ENCODE assay signal across 2 cellular contexts in the genomic region with DNA sequence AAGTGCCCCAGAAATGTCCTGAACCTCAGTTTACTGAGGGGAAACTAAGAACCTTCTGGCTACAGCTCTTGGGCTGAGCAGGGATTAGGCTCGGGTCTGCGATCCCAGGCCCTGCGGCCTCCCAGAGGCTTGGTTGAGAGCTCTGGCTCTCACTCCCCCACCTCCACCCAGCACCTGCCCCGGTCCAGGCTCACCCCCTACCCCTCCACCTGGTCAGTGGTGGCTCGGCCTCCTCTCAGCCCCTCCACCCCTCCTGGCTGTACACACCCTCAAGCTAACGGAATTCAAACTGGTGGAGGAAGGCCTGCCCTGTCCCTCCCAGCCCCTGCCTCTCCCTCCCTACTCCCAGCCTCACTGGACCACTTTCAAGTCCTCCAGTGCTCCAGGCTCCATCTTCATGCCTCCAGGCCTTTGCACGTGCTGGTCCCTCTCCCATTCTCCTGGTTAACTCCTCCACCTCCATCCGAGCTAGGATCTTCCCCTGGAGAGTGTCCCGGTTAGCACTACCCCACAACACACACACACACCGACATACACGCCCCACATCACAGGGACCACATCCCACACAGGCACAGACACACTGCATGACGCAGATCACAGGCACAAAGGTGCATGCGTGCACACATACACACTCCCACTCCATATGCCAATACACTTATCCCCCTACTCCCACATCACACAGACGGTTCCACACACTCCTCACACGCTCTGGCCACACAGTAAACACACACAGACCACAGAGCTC.
TF ChIP-seq lines count a peak whose summit lies in the region.

No MANE protein-coding gene starts in this region.

TF ChIP-seq in GM23338, 12 proteins besides CTCF, POLR2A, EP300 and RAD21 (continues in another document):
- TF ChIP-seq, protein P1, sequence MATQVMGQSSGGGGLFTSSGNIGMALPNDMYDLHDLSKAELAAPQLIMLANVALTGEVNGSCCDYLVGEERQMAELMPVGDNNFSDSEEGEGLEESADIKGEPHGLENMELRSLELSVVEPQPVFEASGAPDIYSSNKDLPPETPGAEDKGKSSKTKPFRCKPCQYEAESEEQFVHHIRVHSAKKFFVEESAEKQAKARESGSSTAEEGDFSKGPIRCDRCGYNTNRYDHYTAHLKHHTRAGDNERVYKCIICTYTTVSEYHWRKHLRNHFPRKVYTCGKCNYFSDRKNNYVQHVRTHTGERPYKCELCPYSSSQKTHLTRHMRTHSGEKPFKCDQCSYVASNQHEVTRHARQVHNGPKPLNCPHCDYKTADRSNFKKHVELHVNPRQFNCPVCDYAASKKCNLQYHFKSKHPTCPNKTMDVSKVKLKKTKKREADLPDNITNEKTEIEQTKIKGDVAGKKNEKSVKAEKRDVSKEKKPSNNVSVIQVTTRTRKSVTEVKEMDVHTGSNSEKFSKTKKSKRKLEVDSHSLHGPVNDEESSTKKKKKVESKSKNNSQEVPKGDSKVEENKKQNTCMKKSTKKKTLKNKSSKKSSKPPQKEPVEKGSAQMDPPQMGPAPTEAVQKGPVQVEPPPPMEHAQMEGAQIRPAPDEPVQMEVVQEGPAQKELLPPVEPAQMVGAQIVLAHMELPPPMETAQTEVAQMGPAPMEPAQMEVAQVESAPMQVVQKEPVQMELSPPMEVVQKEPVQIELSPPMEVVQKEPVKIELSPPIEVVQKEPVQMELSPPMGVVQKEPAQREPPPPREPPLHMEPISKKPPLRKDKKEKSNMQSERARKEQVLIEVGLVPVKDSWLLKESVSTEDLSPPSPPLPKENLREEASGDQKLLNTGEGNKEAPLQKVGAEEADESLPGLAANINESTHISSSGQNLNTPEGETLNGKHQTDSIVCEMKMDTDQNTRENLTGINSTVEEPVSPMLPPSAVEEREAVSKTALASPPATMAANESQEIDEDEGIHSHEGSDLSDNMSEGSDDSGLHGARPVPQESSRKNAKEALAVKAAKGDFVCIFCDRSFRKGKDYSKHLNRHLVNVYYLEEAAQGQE (IDR thresholded peaks at IDR 0.05; ENCODE audit: unreplicated experiment) = no peak
- TF ChIP-seq NANOG (IDR thresholded peaks at IDR 0.05; ENCODE audit: borderline replicate concordance) = no peak
- TF ChIP-seq ZNF331 (CRISPR knock-in tag; IDR thresholded peaks at IDR 0.05; ENCODE audit: low read depth) = no peak
- TF ChIP-seq, protein P2, sequence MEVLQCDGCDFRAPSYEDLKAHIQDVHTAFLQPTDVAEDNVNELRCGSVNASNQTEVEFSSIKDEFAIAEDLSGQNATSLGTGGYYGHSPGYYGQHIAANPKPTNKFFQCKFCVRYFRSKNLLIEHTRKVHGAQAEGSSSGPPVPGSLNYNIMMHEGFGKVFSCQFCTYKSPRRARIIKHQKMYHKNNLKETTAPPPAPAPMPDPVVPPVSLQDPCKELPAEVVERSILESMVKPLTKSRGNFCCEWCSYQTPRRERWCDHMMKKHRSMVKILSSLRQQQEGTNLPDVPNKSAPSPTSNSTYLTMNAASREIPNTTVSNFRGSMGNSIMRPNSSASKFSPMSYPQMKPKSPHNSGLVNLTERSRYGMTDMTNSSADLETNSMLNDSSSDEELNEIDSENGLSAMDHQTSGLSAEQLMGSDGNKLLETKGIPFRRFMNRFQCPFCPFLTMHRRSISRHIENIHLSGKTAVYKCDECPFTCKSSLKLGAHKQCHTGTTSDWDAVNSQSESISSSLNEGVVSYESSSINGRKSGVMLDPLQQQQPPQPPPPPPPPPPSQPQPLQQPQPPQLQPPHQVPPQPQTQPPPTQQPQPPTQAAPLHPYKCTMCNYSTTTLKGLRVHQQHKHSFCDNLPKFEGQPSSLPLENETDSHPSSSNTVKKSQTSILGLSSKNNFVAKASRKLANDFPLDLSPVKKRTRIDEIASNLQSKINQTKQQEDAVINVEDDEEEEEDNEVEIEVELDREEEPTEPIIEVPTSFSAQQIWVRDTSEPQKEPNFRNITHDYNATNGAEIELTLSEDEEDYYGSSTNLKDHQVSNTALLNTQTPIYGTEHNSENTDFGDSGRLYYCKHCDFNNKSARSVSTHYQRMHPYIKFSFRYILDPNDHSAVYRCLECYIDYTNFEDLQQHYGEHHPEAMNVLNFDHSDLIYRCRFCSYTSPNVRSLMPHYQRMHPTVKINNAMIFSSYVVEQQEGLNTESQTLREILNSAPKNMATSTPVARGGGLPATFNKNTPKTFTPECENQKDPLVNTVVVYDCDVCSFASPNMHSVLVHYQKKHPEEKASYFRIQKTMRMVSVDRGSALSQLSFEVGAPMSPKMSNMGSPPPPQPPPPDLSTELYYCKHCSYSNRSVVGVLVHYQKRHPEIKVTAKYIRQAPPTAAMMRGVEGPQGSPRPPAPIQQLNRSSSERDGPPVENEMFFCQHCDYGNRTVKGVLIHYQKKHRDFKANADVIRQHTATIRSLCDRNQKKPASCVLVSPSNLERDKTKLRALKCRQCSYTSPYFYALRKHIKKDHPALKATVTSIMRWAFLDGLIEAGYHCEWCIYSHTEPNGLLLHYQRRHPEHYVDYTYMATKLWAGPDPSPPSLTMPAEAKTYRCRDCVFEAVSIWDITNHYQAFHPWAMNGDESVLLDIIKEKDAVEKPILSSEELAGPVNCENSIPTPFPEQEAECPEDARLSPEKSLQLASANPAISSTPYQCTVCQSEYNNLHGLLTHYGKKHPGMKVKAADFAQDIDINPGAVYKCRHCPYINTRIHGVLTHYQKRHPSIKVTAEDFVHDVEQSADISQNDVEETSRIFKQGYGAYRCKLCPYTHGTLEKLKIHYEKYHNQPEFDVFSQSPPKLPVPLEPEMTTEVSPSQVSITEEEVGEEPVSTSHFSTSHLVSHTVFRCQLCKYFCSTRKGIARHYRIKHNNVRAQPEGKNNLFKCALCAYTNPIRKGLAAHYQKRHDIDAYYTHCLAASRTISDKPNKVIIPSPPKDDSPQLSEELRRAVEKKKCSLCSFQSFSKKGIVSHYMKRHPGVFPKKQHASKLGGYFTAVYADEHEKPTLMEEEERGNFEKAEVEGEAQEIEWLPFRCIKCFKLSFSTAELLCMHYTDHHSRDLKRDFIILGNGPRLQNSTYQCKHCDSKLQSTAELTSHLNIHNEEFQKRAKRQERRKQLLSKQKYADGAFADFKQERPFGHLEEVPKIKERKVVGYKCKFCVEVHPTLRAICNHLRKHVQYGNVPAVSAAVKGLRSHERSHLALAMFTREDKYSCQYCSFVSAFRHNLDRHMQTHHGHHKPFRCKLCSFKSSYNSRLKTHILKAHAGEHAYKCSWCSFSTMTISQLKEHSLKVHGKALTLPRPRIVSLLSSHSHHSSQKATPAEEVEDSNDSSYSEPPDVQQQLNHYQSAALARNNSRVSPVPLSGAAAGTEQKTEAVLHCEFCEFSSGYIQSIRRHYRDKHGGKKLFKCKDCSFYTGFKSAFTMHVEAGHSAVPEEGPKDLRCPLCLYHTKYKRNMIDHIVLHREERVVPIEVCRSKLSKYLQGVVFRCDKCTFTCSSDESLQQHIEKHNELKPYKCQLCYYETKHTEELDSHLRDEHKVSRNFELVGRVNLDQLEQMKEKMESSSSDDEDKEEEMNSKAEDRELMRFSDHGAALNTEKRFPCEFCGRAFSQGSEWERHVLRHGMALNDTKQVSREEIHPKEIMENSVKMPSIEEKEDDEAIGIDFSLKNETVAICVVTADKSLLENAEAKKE (CRISPR knock-in tag; IDR thresholded peaks at IDR 0.05) = no peak
- TF ChIP-seq EZH2phosphoT487 (IDR thresholded peaks at IDR 0.05; ENCODE audit: unreplicated experiment) = no peak
- no peak for TF ChIP-seq STAT1 (IDR thresholded peaks at IDR 0.05; ENCODE audit: unreplicated experiment)
- TF ChIP-seq, protein P3, sequence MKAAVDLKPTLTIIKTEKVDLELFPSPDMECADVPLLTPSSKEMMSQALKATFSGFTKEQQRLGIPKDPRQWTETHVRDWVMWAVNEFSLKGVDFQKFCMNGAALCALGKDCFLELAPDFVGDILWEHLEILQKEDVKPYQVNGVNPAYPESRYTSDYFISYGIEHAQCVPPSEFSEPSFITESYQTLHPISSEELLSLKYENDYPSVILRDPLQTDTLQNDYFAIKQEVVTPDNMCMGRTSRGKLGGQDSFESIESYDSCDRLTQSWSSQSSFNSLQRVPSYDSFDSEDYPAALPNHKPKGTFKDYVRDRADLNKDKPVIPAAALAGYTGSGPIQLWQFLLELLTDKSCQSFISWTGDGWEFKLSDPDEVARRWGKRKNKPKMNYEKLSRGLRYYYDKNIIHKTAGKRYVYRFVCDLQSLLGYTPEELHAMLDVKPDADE (IDR thresholded peaks at IDR 0.05) = no peak

TF ChIP-seq in endothelial cell of umbilical vein, 7 proteins besides CTCF, POLR2A, EP300 and RAD21:
- TF ChIP-seq GATA2 (IDR thresholded peaks at IDR 0.05; ENCODE audit: insufficient read depth, insufficient read length, low read depth, low read length) (no peak), JUN (IDR thresholded peaks at IDR 0.05; ENCODE audit: borderline replicate concordance, insufficient read depth, insufficient read length, low read depth) (no peak), EZH2 (IDR thresholded peaks at IDR 0.05; ENCODE audit: borderline replicate concordance, low read depth, low read length, severe bottlenecking) (no peak), MYC (IDR thresholded peaks at IDR 0.05; ENCODE audit: low read depth, low read length) (no peak), FOS (IDR thresholded peaks at IDR 0.05; ENCODE audit: borderline replicate concordance, insufficient read depth, low read length) (no peak)
- TF ChIP-seq, protein P4, sequence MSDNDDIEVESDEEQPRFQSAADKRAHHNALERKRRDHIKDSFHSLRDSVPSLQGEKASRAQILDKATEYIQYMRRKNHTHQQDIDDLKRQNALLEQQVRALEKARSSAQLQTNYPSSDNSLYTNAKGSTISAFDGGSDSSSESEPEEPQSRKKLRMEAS (IDR thresholded peaks at IDR 0.05; ENCODE audit: insufficient read depth, insufficient read length) = no peak
